1 cellular context compared by ENCODE assay signal in the genomic region with DNA sequence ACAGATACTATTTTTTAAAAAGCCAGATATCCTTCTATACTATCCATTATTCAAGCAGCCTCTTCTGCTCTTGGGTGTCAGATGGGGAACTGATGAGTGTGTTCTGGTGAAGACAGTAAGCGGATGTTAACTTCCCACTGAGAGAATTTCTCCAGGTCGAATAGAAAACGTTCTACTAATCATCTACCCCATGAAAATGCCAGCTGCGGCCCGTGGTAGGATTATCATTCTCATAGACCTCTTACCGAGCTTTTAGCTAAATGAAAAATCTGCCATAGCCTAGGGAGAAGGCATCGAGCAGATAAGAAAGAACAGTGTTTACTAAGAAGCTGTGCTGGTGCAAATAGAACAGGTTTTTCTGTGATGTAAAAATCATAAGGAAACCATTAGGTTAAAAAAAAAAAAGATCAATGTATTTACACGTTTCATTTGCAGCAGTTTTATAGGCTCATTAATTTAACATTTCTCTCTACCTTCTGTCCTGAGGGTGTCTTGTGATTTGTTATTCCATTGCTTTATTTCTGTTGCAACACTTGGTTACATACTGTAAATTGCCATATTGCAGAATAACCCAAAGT.
TF ChIP-seq lines count a peak whose summit lies in the region.

No MANE protein-coding gene starts in this region.

TF ChIP-seq in K562, 482 proteins besides CTCF, POLR2A, EP300 and RAD21 (continued from another document):
- TF ChIP-seq ZEB2 (IDR thresholded peaks at IDR 0.05) (no peak), DIDO1 (tag; IDR thresholded peaks at IDR 0.05; ENCODE audit: low read depth) (no peak), ZNF77 (CRISPR knock-in tag; IDR thresholded peaks at IDR 0.05) (no peak), STAG1 (CRISPR knock-in tag; IDR thresholded peaks at IDR 0.05; ENCODE audit: borderline replicate concordance) (no peak), CTBP1 (IDR thresholded peaks at IDR 0.05; ENCODE audit: borderline replicate concordance) (no peak), EP400 (IDR thresholded peaks at IDR 0.05) (no peak), PRMT5 (CRISPR knock-in tag; IDR thresholded peaks at IDR 0.05) (no peak)
- TF ChIP-seq, protein P1, sequence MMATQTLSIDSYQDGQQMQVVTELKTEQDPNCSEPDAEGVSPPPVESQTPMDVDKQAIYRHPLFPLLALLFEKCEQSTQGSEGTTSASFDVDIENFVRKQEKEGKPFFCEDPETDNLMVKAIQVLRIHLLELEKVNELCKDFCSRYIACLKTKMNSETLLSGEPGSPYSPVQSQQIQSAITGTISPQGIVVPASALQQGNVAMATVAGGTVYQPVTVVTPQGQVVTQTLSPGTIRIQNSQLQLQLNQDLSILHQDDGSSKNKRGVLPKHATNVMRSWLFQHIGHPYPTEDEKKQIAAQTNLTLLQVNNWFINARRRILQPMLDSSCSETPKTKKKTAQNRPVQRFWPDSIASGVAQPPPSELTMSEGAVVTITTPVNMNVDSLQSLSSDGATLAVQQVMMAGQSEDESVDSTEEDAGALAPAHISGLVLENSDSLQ (IDR thresholded peaks at IDR 0.05) = no peak
TF ChIP-seq in K562: peak in this region for 0.
